25 cellular contexts compared by ENCODE assay signal in genomic region chr13:95608640-95609280, GRCh38. TPM values are rescaled to one million over a fixed set of nuclear protein-coding genes. Genes with fewer than 3 reads are reported as not detected.
DNase-seq lines count a peak whose midpoint lies in the region; ATAC-seq and TF ChIP-seq lines count a peak whose summit lies in the region.
"Had no signal": no experiment of that assay in that cellular context is flagged by ENCODE, and none has a peak within 500 bp of the region (broad histone marks: within the 10 kb centered on the region; RNA-seq: fewer than 3 reads in every experiment).

No MANE protein-coding gene starts in this region.

- H2BK120ac ChIP-seq in IMR-90 (ENCODE audit: low read depth, low read length) = no peak overlapping the region

- H3K27ac ChIP-seq in IMR-90 (ENCODE audit: insufficient read depth, low read length) = no peak overlapping the region
- H3K27ac ChIP-seq: lower lobe of right lung, upper lobe of left lung had no signal

- no peak overlapping the region for H4K8ac ChIP-seq in IMR-90 (ENCODE audit: low read depth in 2 of 2, low read length in 2 of 2)

- H3K4ac ChIP-seq in IMR-90 (ENCODE audit: low read depth, low read length) = no peak overlapping the region

- no peak overlapping the region for H3K4me2 ChIP-seq in IMR-90 (ENCODE audit: low read depth, low read length)

- H3K4me3 ChIP-seq in IMR-90 (ENCODE audit: insufficient read depth, low read depth, low read length) = no peak overlapping the region
- H3K4me3 ChIP-seq: lower lobe of right lung, upper lobe of left lung had no signal

- H3K9me3 ChIP-seq in IMR-90 (ENCODE audit: control insufficient read depth, insufficient read depth, low read length) = no peaks in the 10 kb centered on the region
- H3K9me3 ChIP-seq: lower lobe of right lung, upper lobe of left lung had no signal

- TF ChIP-seq RAD21 in IMR-90 (IDR thresholded peaks at IDR 0.05; ENCODE audit: low read length) = no peak

- H3K4me1 Mint-ChIP-seq in chondrocyte (ENCODE audit: low read depth) = peaks cover 44% of the 10 kb centered on the region
- H3K4me1 Mint-ChIP-seq in nephron = peaks cover 7% of the 10 kb centered on the region
- H3K4me1 Mint-ChIP-seq: IgD-negative memory B cell; naive B cell; stimulated activated naive CD8-positive, alpha-beta T cell treated with anti-CD3 and anti-CD28 coated beads, Interleukin-15, amount 100 ng/mL, for 72 hours had no signal

- H2BK5ac ChIP-seq in IMR-90 (ENCODE audit: low read depth, low read length, poor library complexity, severe bottlenecking) = no peak overlapping the region

- no peak overlapping the region for H2BK15ac ChIP-seq in IMR-90 (ENCODE audit: low read depth, low read length)

- no peak overlapping the region for H2BK20ac ChIP-seq in IMR-90 (ENCODE audit: low read depth, low read length)

- CTCF ChIA-PET in IMR-90 (lab: Yijun Ruan, JAX) = interaction anchor here (1.3 kb wide), 1 partner anchor 15 kb away, joined by 4 read pairs; no protein-coding TSS in a partner anchor

- H3K18ac ChIP-seq in IMR-90 (ENCODE audit: low read depth, low read length) = no peak overlapping the region

- H3K27me3 Mint-ChIP-seq in chondrocyte (ENCODE audit: low read depth) (no peaks in the 10 kb centered on the region), nephron (ENCODE audit: low read depth) (no peaks in the 10 kb centered on the region)

- WGBS in IMR-90 (ENCODE audit: extremely low coverage in 2 of 2, insufficient read length in 1 of 2), 2 experiments = 94% methylated on average over 4 of the region's 6 CpGs; no CpG with 5 or more reads in 1 of the 2 experiments

- no peaks in the 10 kb centered on the region for H3K27me3 ChIP-seq in IMR-90 (ENCODE audit: control insufficient read depth, insufficient read depth, low read length)
- H3K27me3 ChIP-seq: upper lobe of left lung had no signal

- ATAC-seq in GM19452 (IDR thresholded peaks at IDR 0.05; ENCODE audit: unreplicated experiment) = peak; percentile 63
- ATAC-seq in IMR-90 (ENCODE audit: low read depth) = no peak
- no peak for ATAC-seq in SK-N-SH treated with all-trans-retinoic acid at 6 μM for 48 hours
- ATAC-seq: esophagus mucosa; HCT116; lower lobe of right lung; stimulated activated naive CD8-positive, alpha-beta T cell treated with anti-CD3 and anti-CD28 coated beads, Interleukin-15, amount 100 ng/mL, for 72 hours had no signal

- peaks cover 0 to 5% of the 10 kb centered on the region in 2 experiments; a peak in 1 of 4 replicates for H3K79me1 ChIP-seq in IMR-90 (ENCODE audit: low read depth in 1 of 2, low read length in 2 of 2)

- H3K9ac ChIP-seq in IMR-90 (ENCODE audit: low read depth, low read length) = no peak overlapping the region

- peaks cover 4% of the 10 kb centered on the region; the same call in 1 of the 2 replicates for H4K20me1 ChIP-seq in IMR-90 (ENCODE audit: insufficient read depth, low read length)

- no TSS peak for BruUV-seq in IMR-90 (replicated peaks; lab: Mats Ljungman, UMichigan)

- no peak overlapping the region for H2AFZ ChIP-seq in IMR-90 (replicated peaks; ENCODE audit: low read length, poor library complexity)

- intact Hi-C loops in IMR-90 (cut with micrococcal nuclease) = no loop called here

- H3K23ac ChIP-seq in IMR-90 (ENCODE audit: low read depth, low read length) = no peak overlapping the region

- POLR2A ChIA-PET in IMR-90 (lab: Charles Lee; ENCODE audit: unreplicated experiment) = no interaction called here

- DNase-seq in IMR-90 (no peak), chondrocyte (ENCODE audit: low spot score) (no peak), occipital lobe (lab: John Stamatoyannopoulos, UW) (no peak), SW480 (ENCODE audit: low spot score) (no peak)
- DNase-seq: activated CD4-positive, alpha-beta T cell treated with anti-CD3 and anti-CD28 coated beads, Interleukin-2, amount 50 U/mL, for 4 hours; activated naive CD4-positive, alpha-beta T cell; activated T-cell treated with anti-CD3 and anti-CD28 coated beads for 4 hours; amniotic stem cell; immature natural killer cell; lower lobe of right lung; naive B cell; NCI-H2029; NCI-H446 treated with DMSO at 0.1 percent for 48 hours; posterior cingulate gyrus; stimulated activated CD4-positive, alpha-beta T cell treated with anti-CD3 and anti-CD28 coated beads, Interleukin-1b, Interleukin-23, amount 100 ng/mL, for 48 hours; stimulated activated naive CD8-positive, alpha-beta T cell treated with anti-CD3 and anti-CD28 coated beads, Interleukin-15, amount 100 ng/mL, for 72 hours; upper lobe of left lung had no signal

- no peak for TF ChIP-seq POLR2A in IMR-90 (IDR thresholded peaks at IDR 0.05; ENCODE audit: low read depth, low read length)

- in situ Hi-C loops in IMR-90 (cut with MboI; ENCODE audit: low sequenced_read_pairs) = no loop called here

- H4K5ac ChIP-seq in IMR-90 (ENCODE audit: low read depth, low read length) = no peak overlapping the region

- H3K36me3 ChIP-seq in IMR-90 (ENCODE audit: control insufficient read depth, insufficient read depth, low read length) = peaks cover 28% of the 10 kb centered on the region
- H3K36me3 ChIP-seq: lower lobe of right lung, upper lobe of left lung had no signal

- H3K36me3 Mint-ChIP-seq in chondrocyte (ENCODE audit: low read depth) (peaks cover 26% of the 10 kb centered on the region), nephron (ENCODE audit: low read depth) (peaks cover 63% of the 10 kb centered on the region)
- H3K36me3 Mint-ChIP-seq: IgD-negative memory B cell, immature natural killer cell, naive B cell had no signal

- no peak for TF ChIP-seq CTCF in IMR-90 (conservative IDR thresholded peaks at IDR 0.05; ENCODE audit: low read depth, low read length)
- no peak for TF ChIP-seq CTCF in chondrocyte (IDR thresholded peaks at IDR 0.05)
- no peak for TF ChIP-seq CTCF in nephron (IDR thresholded peaks at IDR 0.05; ENCODE audit: unreplicated experiment in 3 of 3)

- H2AK9ac ChIP-seq in IMR-90 (replicated peaks; ENCODE audit: low read depth, low read length, poor library complexity) = no peak overlapping the region

- no peak overlapping the region for H3K4me3 Mint-ChIP-seq in chondrocyte (ENCODE audit: unreplicated experiment)
- no peak overlapping the region for H3K4me3 Mint-ChIP-seq in nephron
- H3K4me3 Mint-ChIP-seq: immature natural killer cell; naive B cell; stimulated activated naive CD8-positive, alpha-beta T cell treated with anti-CD3 and anti-CD28 coated beads, Interleukin-15, amount 100 ng/mL, for 72 hours had no signal

- 0 out of 2 replicates have a peak overlapping the region, but pooled peaks have one; percentile 1 for H3K14ac ChIP-seq in IMR-90 (replicated peaks; ENCODE audit: low read depth, low read length)

- no peak overlapping the region for H3K56ac ChIP-seq in IMR-90 (ENCODE audit: extremely low read depth, insufficient read depth, low read length)

- H3K27ac Mint-ChIP-seq in chondrocyte (ENCODE audit: unreplicated experiment) = peak overlapping the region; percentile 37
- H3K27ac Mint-ChIP-seq in nephron = peak overlapping the region in 2 of 3 experiments; percentile 4 to 49
- H3K27ac Mint-ChIP-seq: IgD-negative memory B cell; immature natural killer cell; stimulated activated naive CD8-positive, alpha-beta T cell treated with anti-CD3 and anti-CD28 coated beads, Interleukin-15, amount 100 ng/mL, for 72 hours had no signal

- dilution Hi-C loops in IMR-90 (cut with HindIII; ENCODE audit: low sequenced_read_pairs, unreplicated experiment) = no loop called here

- no peak overlapping the region for H2AK5ac ChIP-seq in IMR-90 (ENCODE audit: low read depth, low read length)

- H3K9me1 ChIP-seq in IMR-90 (ENCODE audit: insufficient read depth, low read length) = peaks cover 7% of the 10 kb centered on the region; the same call in 1 of the 2 replicates

- no peak overlapping the region for H4K91ac ChIP-seq in IMR-90 (ENCODE audit: insufficient read depth, low read depth, low read length)

- H3K9me3 Mint-ChIP-seq in chondrocyte (ENCODE audit: low read depth) (no peaks in the 10 kb centered on the region), nephron (no peaks in the 10 kb centered on the region)
- H3K9me3 Mint-ChIP-seq: IgD-negative memory B cell; immature natural killer cell; stimulated activated naive CD8-positive, alpha-beta T cell treated with anti-CD3 and anti-CD28 coated beads, Interleukin-15, amount 100 ng/mL, for 72 hours had no signal

- peaks cover 4% of the 10 kb centered on the region; the same call in 1 of the 2 replicates for H3K4me1 ChIP-seq in IMR-90 (ENCODE audit: control insufficient read depth, insufficient read depth, low read length)
- H3K4me1 ChIP-seq: lower lobe of right lung had no signal

TF ChIP-seq in IMR-90, 13 proteins besides CTCF, POLR2A, EP300 and RAD21 (continues in another document):
- TF ChIP-seq CHD1 (IDR thresholded peaks at IDR 0.05; ENCODE audit: low read depth, low read length) (no peak), USF2 (IDR thresholded peaks at IDR 0.05; ENCODE audit: low read depth, low read length) (no peak), RCOR1 (IDR thresholded peaks at IDR 0.05; ENCODE audit: insufficient replicate concordance, low read length) (no peak)

TF ChIP-seq in SK-N-SH treated with all-trans-retinoic acid at 6 μM for 48 hours, 23 proteins besides CTCF, POLR2A, EP300 and RAD21 (continues in another document):
- TF ChIP-seq GLIS3 (CRISPR knock-in tag; IDR thresholded peaks at IDR 0.05) (no peak), CSDC2 (CRISPR knock-in tag; IDR thresholded peaks at IDR 0.05) (no peak), ZNF70 (CRISPR knock-in tag; IDR thresholded peaks at IDR 0.05) (no peak), PPARA (CRISPR knock-in tag; IDR thresholded peaks at IDR 0.05; ENCODE audit: borderline replicate concordance) (no peak), ZC3H10 (CRISPR knock-in tag; IDR thresholded peaks at IDR 0.05) (no peak), ZNF565 (CRISPR knock-in tag; conservative IDR thresholded peaks at IDR 0.05; ENCODE audit: low read depth) (no peak), SNAI2 (CRISPR knock-in tag; IDR thresholded peaks at IDR 0.05) (no peak)

RNA-seq across cellular contexts. Expression of gene DZIP1, which starts 35.7 kb away (rescaled TPM):
- 12.2 and 16.9 TPM in 2 replicates for total RNA-seq in IMR-90 (2012; rRNA removed)
- 13.1 and 15.9 TPM in 2 replicates for polyA plus RNA-seq in IMR-90 (2012; rRNA removed)
- 6.5 and 11.4 TPM in 2 replicates for polyA plus RNA-seq in IMR-90 (2012; cell fraction: cytosol; rRNA removed)
- 24.9 and 47.2 TPM in 2 replicates for polyA plus RNA-seq in IMR-90 (2012; cell fraction: nucleus; rRNA removed; ENCODE audit: low replicate concordance)
- 39.8 to 59.9 TPM (median 42.4 TPM) in 3 replicates for total RNA-seq in chondrocyte
- total RNA-seq in occipital lobe = 43.7 TPM
- polyA plus RNA-seq: IgD-negative memory B cell, immature natural killer cell had no signal

RNA-seq across cellular contexts. Expression of gene CLDN10, which starts 56.2 kb away (rescaled TPM):
- total RNA-seq in IMR-90 (2012; rRNA removed) (not detected in 2 replicates), chondrocyte (not detected in 3 replicates), occipital lobe (2.3 TPM)
- polyA plus RNA-seq in IMR-90 (2012; rRNA removed) = not detected in 2 replicates
- not detected in 2 replicates for polyA plus RNA-seq in IMR-90 (2012; cell fraction: cytosol; rRNA removed)
- polyA plus RNA-seq in IMR-90 (2012; cell fraction: nucleus; rRNA removed; ENCODE audit: low replicate concordance) = not detected in 2 replicates
- total RNA-seq: Daoy; T-helper 1 cell treated with Interleukin-12 subunit alpha and Interleukin-12 subunit beta and Interleukin-4 antibody, amounts not matched to agents 30 ng/mL and 1 ng/mL, for 36 hours had no signal
- polyA plus RNA-seq: IgD-negative memory B cell, immature natural killer cell had no signal
